Comparison of ENCODE assay signal across 20 cellular contexts in the genomic region with DNA sequence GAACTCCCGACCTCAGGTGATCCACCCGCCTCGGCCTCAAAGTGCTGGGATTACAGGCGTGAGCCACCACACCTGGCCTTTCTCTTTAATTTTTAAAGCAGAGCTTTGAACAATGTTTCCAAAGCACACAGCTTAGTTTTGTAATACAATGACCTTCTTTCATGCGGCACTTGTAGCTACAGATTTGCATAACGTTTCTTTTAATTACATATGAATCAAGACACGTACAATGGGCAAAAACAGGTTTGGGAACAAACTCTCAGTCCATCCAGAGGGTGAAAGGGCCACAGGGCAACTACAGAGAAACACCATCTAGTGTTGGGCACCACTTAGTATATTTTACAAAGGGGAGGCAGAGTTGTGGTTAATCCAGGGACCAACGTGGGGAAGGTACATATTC. TPM values are rescaled to one million over a fixed set of nuclear protein-coding genes. Genes with fewer than 3 reads are reported as not detected.
DNase-seq lines count a peak whose midpoint lies in the region; ATAC-seq and TF ChIP-seq lines count a peak whose summit lies in the region.
"Had no signal": no experiment of that assay in that cellular context is flagged by ENCODE, and none has a peak within 500 bp of the region (broad histone marks: within the 10 kb centered on the region; RNA-seq: fewer than 3 reads in every experiment).

No MANE protein-coding gene starts in this region.

- H2AFZ ChIP-seq in GM23338 = no peak overlapping the region
- H2AFZ ChIP-seq in PC-9 = no peak overlapping the region

- H3K9me2 ChIP-seq in GM23338 (ENCODE audit: insufficient read depth) (0 out of 2 replicates have a peak, but pooled peaks cover 7% of the 10 kb centered on the region), PC-9 (ENCODE audit: insufficient read depth) (no peaks in the 10 kb centered on the region)

- H3K36me3 Mint-ChIP-seq in GM23338 (ENCODE audit: low read depth) = no peaks in the 10 kb centered on the region
- H3K36me3 Mint-ChIP-seq in activated T-helper 17 cell treated with anti-CD3 and anti-CD28 coated beads, Interleukin-2, amount 50 U/mL, for 72 hours (ENCODE audit: low read depth) = no peaks in the 10 kb centered on the region
- H3K36me3 Mint-ChIP-seq in natural killer cell = no peaks in the 10 kb centered on the region

- peak; percentile 14 for ATAC-seq in GM23338
- no peak for ATAC-seq in activated T-helper 17 cell treated with anti-CD3 and anti-CD28 coated beads, Interleukin-2, amount 50 U/mL, for 72 hours (replicated peaks)
- no peak for ATAC-seq in natural killer cell

- H3K4me2 ChIP-seq in BLaER1 treated with 17β-estradiol and CSF1 and Interleukin-3, amounts not matched to agents 10 nM and 100 nM = no peak overlapping the region
- H3K4me2 ChIP-seq in GM23338 (no peak overlapping the region), PC-9 (no peak overlapping the region)

- H3F3A ChIP-seq in GM23338 (replicated peaks; ENCODE audit: low read depth) = no peaks in the 10 kb centered on the region
- peaks cover 7% of the 10 kb centered on the region; the same call in 1 of the 2 replicates for H3F3A ChIP-seq in PC-9 (ENCODE audit: insufficient read depth, low read depth)

- H3K9ac ChIP-seq in BLaER1 treated with 17β-estradiol and CSF1 and Interleukin-3, amounts not matched to agents 10 nM and 100 nM = no peak overlapping the region

- H3K27ac Mint-ChIP-seq in GM23338 = no peak overlapping the region
- peak overlapping the region; percentile 89 for H3K27ac Mint-ChIP-seq in activated T-helper 17 cell treated with anti-CD3 and anti-CD28 coated beads, Interleukin-2, amount 50 U/mL, for 72 hours
- H3K27ac Mint-ChIP-seq in natural killer cell = no peak overlapping the region
- H3K27ac Mint-ChIP-seq: CD4-positive, alpha-beta T cell had no signal

- CTCF ChIA-PET in PC-9 (lab: Charles Lee) = no interaction called here

- H3K4me1 ChIP-seq in BLaER1 treated with 17β-estradiol and CSF1 and Interleukin-3, amounts not matched to agents 10 nM and 100 nM = peaks cover 67 to 95% (median 82%) of the 10 kb centered on the region in 10 experiments
- H3K4me1 ChIP-seq in GM23338 (ENCODE audit: insufficient read depth) (no peaks in the 10 kb centered on the region), PC-9 (replicated peaks; ENCODE audit: insufficient read depth) (peaks cover 9% of the 10 kb centered on the region)
- peaks cover 17% of the 10 kb centered on the region for H3K4me1 ChIP-seq in effector memory CD4-positive, alpha-beta T cell (ENCODE audit: control insufficient read depth, insufficient read depth, low read length, poor library complexity, severe bottlenecking)
- H3K4me1 ChIP-seq: Caco-2 had no signal

- H3K79me2 ChIP-seq in GM23338 (replicated peaks; ENCODE audit: insufficient read depth) = no peaks in the 10 kb centered on the region
- no peaks in the 10 kb centered on the region for H3K79me2 ChIP-seq in PC-9 (ENCODE audit: low read depth)

- no peak for TF ChIP-seq CTCF in GM23338 (conservative IDR thresholded peaks at IDR 0.05; ENCODE audit: low read depth in 2 of 2)
- TF ChIP-seq CTCF in PC-9 (conservative IDR thresholded peaks at IDR 0.05) = no peak
- TF ChIP-seq CTCF in natural killer cell (IDR thresholded peaks at IDR 0.05) = no peak

- intact Hi-C loops in PC-9 (cut with micrococcal nuclease; ENCODE audit: unreplicated experiment) (no loop called here), natural killer cell (cut with micrococcal nuclease) (no loop called here)

- H3K36me3 ChIP-seq in BLaER1 treated with 17β-estradiol and CSF1 and Interleukin-3, amounts not matched to agents 10 nM and 100 nM = peaks cover 91 to 94% (median 92%) of the 10 kb centered on the region in 11 experiments
- no peaks in the 10 kb centered on the region for H3K36me3 ChIP-seq in GM23338 (ENCODE audit: insufficient read depth)
- H3K36me3 ChIP-seq in effector memory CD4-positive, alpha-beta T cell (ENCODE audit: control insufficient read depth, insufficient read depth, low read length) = no peaks in the 10 kb centered on the region
- no peaks in the 10 kb centered on the region for H3K36me3 ChIP-seq in PC-9 (ENCODE audit: low read depth)
- H3K36me3 ChIP-seq: MG63 had no signal

- H3K9me3 ChIP-seq in BLaER1 treated with 17β-estradiol and CSF1 and Interleukin-3, amounts not matched to agents 10 nM and 100 nM (replicated peaks in 1 of 11) = peaks cover 0 to 32% (median 22%) of the 10 kb centered on the region in 11 experiments; a peak in 16 of 22 replicates
- H3K9me3 ChIP-seq in effector memory CD4-positive, alpha-beta T cell (ENCODE audit: control insufficient read depth, low read length) = no peaks in the 10 kb centered on the region
- H3K9me3 ChIP-seq in PC-9 (ENCODE audit: insufficient read depth, low read depth) = no peaks in the 10 kb centered on the region
- H3K9me3 ChIP-seq: Caco-2, MG63 had no signal

- H3K27ac ChIP-seq in BLaER1 treated with 17β-estradiol and CSF1 and Interleukin-3, amounts not matched to agents 10 nM and 100 nM = peak overlapping the region in 9 of 11 experiments; percentile 25 to 94 (median 60); a peak in 14 of 22 replicates
- H3K27ac ChIP-seq in GM23338 (ENCODE audit: low read depth) (no peak overlapping the region), PC-9 (no peak overlapping the region)
- H3K27ac ChIP-seq in effector memory CD4-positive, alpha-beta T cell (ENCODE audit: insufficient read depth, low read length, poor library complexity, severe bottlenecking) = no peak overlapping the region

- no peaks in the 10 kb centered on the region for H3K27me3 ChIP-seq in BLaER1 treated with 17β-estradiol and CSF1 and Interleukin-3, amounts not matched to agents 10 nM and 100 nM
- H3K27me3 ChIP-seq in GM23338 (ENCODE audit: insufficient read depth) (peaks cover 5% of the 10 kb centered on the region; the same call in 1 of the 2 replicates), PC-9 (ENCODE audit: insufficient read depth, low read depth) (no peaks in the 10 kb centered on the region)
- H3K27me3 ChIP-seq in effector memory CD4-positive, alpha-beta T cell (replicated peaks; ENCODE audit: control insufficient read depth, insufficient read depth, low read length, poor library complexity, severe bottlenecking) = no peaks in the 10 kb centered on the region
- H3K27me3 ChIP-seq: MG63 had no signal

- no peak overlapping the region for H3K4me3 Mint-ChIP-seq in GM23338
- no peak overlapping the region for H3K4me3 Mint-ChIP-seq in activated T-helper 17 cell treated with anti-CD3 and anti-CD28 coated beads, Interleukin-2, amount 50 U/mL, for 72 hours
- no peak overlapping the region for H3K4me3 Mint-ChIP-seq in natural killer cell
- H3K4me3 Mint-ChIP-seq: CD4-positive, alpha-beta T cell had no signal

- peaks cover 6% of the 10 kb centered on the region; the same call in 2 of the 3 replicates for H3K4me1 Mint-ChIP-seq in GM23338
- H3K4me1 Mint-ChIP-seq in activated T-helper 17 cell treated with anti-CD3 and anti-CD28 coated beads, Interleukin-2, amount 50 U/mL, for 72 hours = peaks cover 26% of the 10 kb centered on the region
- peaks cover 5 to 7% of the 10 kb centered on the region in 2 donors for H3K4me1 Mint-ChIP-seq in natural killer cell

- DNase-seq in GM23338 (ENCODE audit: low spot score) = peak; percentile 61
- DNase-seq in NCI-H1048 (lab: John Stamatoyannopoulos, UW) = peak; percentile 74
- no peak for DNase-seq in effector memory CD4-positive, alpha-beta T cell
- no peak for DNase-seq in PC-9
- DNase-seq in natural killer cell = no peak
- DNase-seq: Caco-2; CD4-positive, alpha-beta T cell; DMS 273 treated with DMSO at 0.1 percent for 48 hours; Kasumi-1; MG63; NCI-H1436 treated with DMSO at 0.1 percent for 48 hours; NCI-H1930; NCI-H2227 treated with DMSO at 0.1 percent for 48 hours; NCI-H524; SHP77; SW 1271 had no signal

- H3K9me3 Mint-ChIP-seq in GM23338 (peaks cover 9% of the 10 kb centered on the region; the same call in 2 of the 3 replicates), natural killer cell (peaks cover 0 to 2% of the 10 kb centered on the region in 2 donors)
- H3K9me3 Mint-ChIP-seq in activated T-helper 17 cell treated with anti-CD3 and anti-CD28 coated beads, Interleukin-2, amount 50 U/mL, for 72 hours = peaks cover 4% of the 10 kb centered on the region
- H3K9me3 Mint-ChIP-seq: CD4-positive, alpha-beta T cell had no signal

- BruUV-seq in PC-9 (replicated peaks; lab: Mats Ljungman, UMichigan) = no TSS peak

- no peaks in the 10 kb centered on the region; a peak in 1 of 22 replicates for H4K20me1 ChIP-seq in BLaER1 treated with 17β-estradiol and CSF1 and Interleukin-3, amounts not matched to agents 10 nM and 100 nM
- H4K20me1 ChIP-seq in GM23338 (replicated peaks; ENCODE audit: insufficient read depth) (no peaks in the 10 kb centered on the region), PC-9 (ENCODE audit: insufficient read depth) (no peaks in the 10 kb centered on the region)

- no peak overlapping the region for H3K4me3 ChIP-seq in BLaER1 treated with 17β-estradiol and CSF1 and Interleukin-3, amounts not matched to agents 10 nM and 100 nM
- H3K4me3 ChIP-seq in GM23338 (no peak overlapping the region), PC-9 (no peak overlapping the region)
- H3K4me3 ChIP-seq in effector memory CD4-positive, alpha-beta T cell (ENCODE audit: insufficient read depth, low read depth, low read length, poor library complexity, severe bottlenecking) = no peak overlapping the region
- H3K4me3 ChIP-seq: MG63 had no signal

- POLR2A ChIA-PET in PC-9 (lab: Charles Lee; ENCODE audit: unreplicated experiment) = no interaction called here

- H3K27me3 Mint-ChIP-seq in GM23338 (ENCODE audit: insufficient read depth, low read depth, poor library complexity) (peaks cover 17% of the 10 kb centered on the region), natural killer cell (ENCODE audit: low read depth in 2 of 2) (no peaks in the 10 kb centered on the region)
- no peaks in the 10 kb centered on the region for H3K27me3 Mint-ChIP-seq in activated T-helper 17 cell treated with anti-CD3 and anti-CD28 coated beads, Interleukin-2, amount 50 U/mL, for 72 hours
- H3K27me3 Mint-ChIP-seq: CD4-positive, alpha-beta T cell had no signal

RNA-seq across cellular contexts. Expression of a gene that starts 19.0 kb away (rescaled TPM):
- total RNA-seq in GM23338 (2014; rRNA removed; shearing (Covaris generic)) = 0.24 TPM in 1 of 2 replicates, not detected in the other
- polyA plus RNA-seq in GM23338 (2016; fragmentation: Nextera tagmentation; extraction: Ambion mirVana) = not detected in 2 replicates
- total RNA-seq in activated T-helper 17 cell treated with anti-CD3 and anti-CD28 coated beads, Interleukin-2, amount 50 U/mL, for 72 hours = 10 to 100 TPM; 60.6 to 96.8 TPM
- total RNA-seq in PC-9 (2021) (0.37 and 0.83 TPM in 2 replicates), natural killer cell (10 to 100 TPM; 37.1 to 60.4 (median 51.7) TPM)
- total RNA-seq: Caco-2, G401, RPMI7951 had no signal

RNA-seq across cellular contexts. Expression of a gene that starts 23.7 kb away (rescaled TPM):
- 0.14 TPM in 1 of 2 replicates, not detected in the other for total RNA-seq in GM23338 (2014; rRNA removed; shearing (Covaris generic))
- polyA plus RNA-seq in GM23338 (2016; fragmentation: Nextera tagmentation; extraction: Ambion mirVana) = 0.10 and 0.31 TPM in 2 replicates
- 100 to 1,000 TPM; 202 to 297 TPM for total RNA-seq in activated T-helper 17 cell treated with anti-CD3 and anti-CD28 coated beads, Interleukin-2, amount 50 U/mL, for 72 hours
- total RNA-seq in PC-9 (2021) (14.2 and 16.3 TPM in 2 replicates), natural killer cell (10 to 100 TPM in 1 of 3 donors, 1 to 10 TPM in 2; 3.9 to 10.4 (median 8.4) TPM)
- total RNA-seq: Caco-2 had no signal

RNA-seq across cellular contexts. Expression of a gene that starts 26.2 kb away (rescaled TPM):
- 125 and 144 TPM in 2 replicates for total RNA-seq in GM23338 (2014; rRNA removed; shearing (Covaris generic))
- polyA plus RNA-seq in GM23338 (2016; fragmentation: Nextera tagmentation; extraction: Ambion mirVana) = 85.6 and 95.2 TPM in 2 replicates
- total RNA-seq in activated T-helper 17 cell treated with anti-CD3 and anti-CD28 coated beads, Interleukin-2, amount 50 U/mL, for 72 hours = 10 to 100 TPM; 46.4 to 81.6 TPM
- total RNA-seq in PC-9 (2021) (46.0 and 61.4 TPM in 2 replicates), natural killer cell (10 to 100 TPM; 39.6 to 61.4 (median 49.0) TPM)

Comparison
In these comparisons a context has a peak if more than half of its experiments do, and no peak if none do; other contexts are left out.
1. H3K27ac ChIP-seq: peak in BLaER1 treated with 17β-estradiol and CSF1 and Interleukin-3, amounts not matched to agents 10 nM and 100 nM (9 of 11); none in GM23338 (single experiment), effector memory CD4-positive, alpha-beta T cell (single experiment) and PC-9 (single experiment).
2. DNase-seq: peak in GM23338 (single experiment) and NCI-H1048 (single experiment); none in effector memory CD4-positive, alpha-beta T cell (0 of 3), PC-9 (0 of 2) and natural killer cell (single experiment).
3. RNA of a gene that starts 19.0 kb away (total RNA-seq): 60.6 to 96.8 TPM in activated T-helper 17 cell treated with anti-CD3 and anti-CD28 coated beads, Interleukin-2, amount 50 U/mL, for 72 hours and 37.1 to 60.4 TPM in natural killer cell; 0.37 to 0.83 TPM in PC-9 and 0.24 TPM in GM23338; every median in the first group is over 10 times any median in the second.
4. RNA of a gene that starts 23.7 kb away (total RNA-seq): 202 to 297 TPM in activated T-helper 17 cell treated with anti-CD3 and anti-CD28 coated beads, Interleukin-2, amount 50 U/mL, for 72 hours; 14.2 to 16.3 TPM in PC-9, 3.9 to 10.4 TPM in natural killer cell and 0.14 TPM in GM23338; every median in the first group is over 10 times any median in the second.